In the genomic region with DNA sequence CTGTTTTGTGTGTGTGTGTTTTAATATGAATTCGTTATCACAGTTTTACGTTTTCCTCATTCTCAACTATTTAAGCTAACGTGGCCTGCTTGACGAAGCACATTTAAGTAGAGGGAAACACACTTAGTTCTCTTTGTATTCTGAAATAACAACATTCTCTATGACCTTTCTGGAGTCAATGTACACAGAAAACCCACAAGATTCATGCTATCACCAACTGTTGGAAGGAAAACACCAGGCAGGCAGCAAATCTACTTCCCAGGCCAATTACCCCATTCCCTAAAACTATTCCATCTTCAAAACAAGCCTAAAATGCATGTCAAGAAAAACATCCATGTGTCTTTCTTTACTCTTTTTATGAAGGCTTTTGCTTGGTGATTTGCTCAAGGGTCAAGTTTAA, we compare ENCODE assay signal across 29 cellular contexts.
"Had no signal": no experiment of that assay in that cellular context is flagged by ENCODE, and none has a peak within 500 bp of the region (broad histone marks: within the 10 kb centered on the region; RNA-seq: fewer than 3 reads in every experiment).

No MANE protein-coding gene starts in this region.

- H3K27ac Mint-ChIP-seq: activated B cell treated with CpG ODN at 0.5 μM for 24 hours; activated CD8-positive, alpha-beta T cell treated with anti-CD3 and anti-CD28 coated beads for 36 hours; activated T-helper 2 cell treated with anti-CD3 and anti-CD28 coated beads, Interferon-gamma antibody, Interleukin-2, Interleukin-4, amounts not matched to agents 10 μg/mL and 5 μg/mL and 100 μg/mL, durations not matched to agents 14 hours and 24 hours and 36 hours; dendritic cell treated with granulocyte-macrophage colony-stimulating factor and Interleukin-4, amounts not matched to agents 40 ng/mL and 50 ng/mL, for 4 days; endodermal cell; natural killer cell; stimulated activated effector memory CD8-positive, alpha-beta T cell treated with anti-CD3 and anti-CD28 coated beads, Interleukin-12 subunit alpha, Interleukin-12 subunit beta, amount 100 ng/mL, for 72 hours; stimulated activated naive CD8-positive, alpha-beta T cell treated with anti-CD3 and anti-CD28 coated beads, Interleukin-15, Interleukin-2, amounts not matched to agents 100 ng/mL and 50 ng/mL, for 24 hours; T-helper 17 cell; type B pancreatic cell had no signal

- H3K4me1 Mint-ChIP-seq: activated B cell treated with CpG ODN at 0.5 μM for 24 hours, endodermal cell had no signal

- ATAC-seq: activated CD8-positive, alpha-beta T cell treated with anti-CD3 and anti-CD28 coated beads for 36 hours; activated naive CD4-positive, alpha-beta T cell treated with anti-CD3 and anti-CD28 coated beads, Interleukin-2, amount 50 U/mL, for 72 hours; activated T-cell treated with anti-CD3 and anti-CD28 coated beads, Interleukin-2, amount 50 U/mL, for 4 hours; esophagus mucosa; left lung; lower lobe of right lung; natural killer cell; sciatic nerve; stimulated activated effector memory CD8-positive, alpha-beta T cell treated with anti-CD3 and anti-CD28 coated beads, Interleukin-12 subunit alpha, Interleukin-12 subunit beta, amount 100 ng/mL, for 72 hours; T-helper 17 cell had no signal

- H3K4me3 Mint-ChIP-seq: activated B cell treated with CpG ODN at 0.5 μM for 24 hours; activated CD8-positive, alpha-beta T cell treated with anti-CD3 and anti-CD28 coated beads for 36 hours; activated T-cell treated with anti-CD3 and anti-CD28 coated beads, Interleukin-2, amount 50 U/mL, for 4 hours; dendritic cell treated with granulocyte-macrophage colony-stimulating factor and Interleukin-4, amounts not matched to agents 40 ng/mL and 50 ng/mL, for 4 days; endodermal cell; natural killer cell; stimulated activated effector memory CD8-positive, alpha-beta T cell treated with anti-CD3 and anti-CD28 coated beads, Interleukin-12 subunit alpha, Interleukin-12 subunit beta, amount 100 ng/mL, for 72 hours; stimulated activated naive CD8-positive, alpha-beta T cell treated with anti-CD3 and anti-CD28 coated beads, Interleukin-15, Interleukin-2, amounts not matched to agents 100 ng/mL and 50 ng/mL, for 24 hours; T-helper 17 cell; type B pancreatic cell had no signal

- H3K27me3 Mint-ChIP-seq: activated B cell treated with CpG ODN at 0.5 μM for 24 hours; activated CD8-positive, alpha-beta T cell treated with anti-CD3 and anti-CD28 coated beads for 36 hours; dendritic cell treated with granulocyte-macrophage colony-stimulating factor and Interleukin-4, amounts not matched to agents 40 ng/mL and 50 ng/mL, for 4 days; stimulated activated naive CD8-positive, alpha-beta T cell treated with anti-CD3 and anti-CD28 coated beads, Interleukin-15, Interleukin-2, amounts not matched to agents 100 ng/mL and 50 ng/mL, for 24 hours; T-helper 17 cell; type B pancreatic cell had no signal

- H3K27ac ChIP-seq: breast epithelium, heart right ventricle, left lung, lower lobe of right lung, skin epidermis, thoracic aorta, uterus had no signal

- H3K27me3 ChIP-seq: breast epithelium, heart right ventricle, left lung, uterus had no signal

- H3K9me3 ChIP-seq: breast epithelium, heart right ventricle, left lung, lower lobe of right lung, thoracic aorta, uterus had no signal

- H3K9me3 Mint-ChIP-seq: activated B cell treated with CpG ODN at 0.5 μM for 24 hours; activated CD8-positive, alpha-beta T cell treated with anti-CD3 and anti-CD28 coated beads for 36 hours; activated naive CD4-positive, alpha-beta T cell treated with anti-CD3 and anti-CD28 coated beads, Interleukin-2, amount 50 U/mL, for 72 hours; activated T-cell treated with anti-CD3 and anti-CD28 coated beads, Interleukin-2, amount 50 U/mL, for 4 hours; activated T-helper 2 cell treated with anti-CD3 and anti-CD28 coated beads, Interferon-gamma antibody, Interleukin-2, Interleukin-4, amounts not matched to agents 10 μg/mL and 5 μg/mL and 100 μg/mL, durations not matched to agents 14 hours and 24 hours and 36 hours; dendritic cell treated with granulocyte-macrophage colony-stimulating factor and Interleukin-4, amounts not matched to agents 40 ng/mL and 50 ng/mL, for 4 days; endodermal cell; natural killer cell; stimulated activated effector memory CD8-positive, alpha-beta T cell treated with anti-CD3 and anti-CD28 coated beads, Interleukin-12 subunit alpha, Interleukin-12 subunit beta, amount 100 ng/mL, for 72 hours; stimulated activated naive CD8-positive, alpha-beta T cell treated with anti-CD3 and anti-CD28 coated beads, Interleukin-15, Interleukin-2, amounts not matched to agents 100 ng/mL and 50 ng/mL, for 24 hours; type B pancreatic cell had no signal

- H3K4me1 ChIP-seq: breast epithelium, left lung, lower lobe of right lung, uterus had no signal

- H3K36me3 Mint-ChIP-seq: natural killer cell; stimulated activated effector memory CD8-positive, alpha-beta T cell treated with anti-CD3 and anti-CD28 coated beads, Interleukin-12 subunit alpha, Interleukin-12 subunit beta, amount 100 ng/mL, for 72 hours; type B pancreatic cell had no signal

- H3K4me3 ChIP-seq: breast epithelium, heart right ventricle, left lung, lower lobe of right lung, skin epidermis, thoracic aorta, uterus had no signal

- H3K36me3 ChIP-seq: breast epithelium, heart right ventricle, left lung, lower lobe of right lung, thoracic aorta, uterus had no signal

- DNase-seq: activated B cell treated with CpG ODN at 0.5 μM for 24 hours; activated CD4-positive, alpha-beta T cell treated with anti-CD3 and anti-CD28 coated beads, Interleukin-2, amount 50 U/mL, for 1 hour; activated CD8-positive, alpha-beta T cell treated with anti-CD3 and anti-CD28 coated beads for 36 hours; activated T-cell treated with anti-CD3 and anti-CD28 coated beads, Interleukin-2, amount 50 U/mL, for 4 hours; anterior cingulate cortex; central memory CD4-positive, alpha-beta T cell; endodermal cell; foreskin melanocyte; heart right ventricle; kidney glomerular epithelial cell; left lung; lower lobe of right lung; mesendoderm; natural killer cell; stimulated activated CD4-positive, alpha-beta T cell treated with anti-CD3 and anti-CD28 coated beads, Interleukin-12 subunit alpha, Interleukin-12 subunit beta, amount 100 ng/mL, for 4 hours; stimulated activated CD4-positive, alpha-beta T cell treated with anti-CD3 and anti-CD28 coated beads, Interleukin-4, amount 100 ng/mL, for 1 hour; T-helper 17 cell; uterus had no signal
